Comparison of ENCODE assay signal across 20 cellular contexts in genomic region chr2:203201426-203201825, GRCh38. TPM values are rescaled to one million over a fixed set of nuclear protein-coding genes. Genes with fewer than 3 reads are reported as not detected.
A peak's percentile ranks its signal among the peaks of the same experiment; 100 is the strongest.
DNase-seq lines count a peak whose midpoint lies in the region; ATAC-seq, FAIRE-seq and TF ChIP-seq lines count a peak whose summit lies in the region.
"Had no signal": no experiment of that assay in that cellular context is flagged by ENCODE, and none has a peak within 500 bp of the region (broad histone marks: within the 10 kb centered on the region; RNA-seq: fewer than 3 reads in every experiment).

No MANE protein-coding gene starts in this region.

- DNase-seq in BJ (ENCODE audit: low read depth) (peak; percentile 28), GM19239 (ENCODE audit: insufficient read length, low spot score) (no peak), SK-MEL-5 (ENCODE audit: low read depth, low spot score) (peak; percentile 33), globus pallidus (ENCODE audit: low spot score) (peak; percentile 0), lower lobe of right lung (no peak), NCI-H1092 (lab: John Stamatoyannopoulos, UW) (no peak), dedifferentiated amniotic fluid mesenchymal stem cell (ENCODE audit: extremely low spot score) (no peak)
- DNase-seq: 8988T; AML-193; Calu3; CD4-positive, CD25-positive, alpha-beta regulatory T cell; DMS 273 treated with DMSO at 0.1 percent for 48 hours; DMS79; EL; GDM1; GM23248 had no signal

- H3K4me1 ChIP-seq in lower lobe of right lung: no peaks in the 10 kb centered on the region
- H3K4me1 ChIP-seq: BLaER1 treated with 17β-estradiol and CSF1 and Interleukin-3, amounts not matched to agents 10 nM and 100 nM had no signal

- no peak overlapping the region for H3K27ac ChIP-seq in lower lobe of right lung
- H3K27ac ChIP-seq: BLaER1 treated with 17β-estradiol and CSF1 and Interleukin-3, amounts not matched to agents 10 nM and 100 nM; GM23248 had no signal

- peak; percentile 21 for FAIRE-seq in GM19239 (lab: Jason Lieb, UNC)
- FAIRE-seq: GM12892 had no signal

- POLR2A ChIA-PET in BJ (lab: Charles Lee): no interaction called here

- H3K27me3 ChIP-seq in BJ (ENCODE audit: control insufficient read depth, insufficient read depth, low read length): no peaks in the 10 kb centered on the region
- no peaks in the 10 kb centered on the region for H3K27me3 ChIP-seq in lower lobe of right lung (ENCODE audit: low read depth)
- H3K27me3 ChIP-seq: BLaER1 treated with 17β-estradiol and CSF1 and Interleukin-3, amounts not matched to agents 10 nM and 100 nM had no signal

- in situ Hi-C loops in SK-MEL-5 (cut with HindIII; ENCODE audit: low pct_unique_long_range_greater_than_20kb, low sequenced_read_pairs): no loop called here

- CTCF ChIA-PET in BJ (lab: Yijun Ruan, JAX): interaction anchor here (0.6 to 0.7 kb wide), 2 partner anchors 9 to 933 kb away, joined by 4 read pairs; no protein-coding TSS in a partner anchor

- H3K9me3 ChIP-seq in lower lobe of right lung: no peaks in the 10 kb centered on the region
- H3K9me3 ChIP-seq: BLaER1 treated with 17β-estradiol and CSF1 and Interleukin-3, amounts not matched to agents 10 nM and 100 nM had no signal

- intact Hi-C loops in lower lobe of right lung (cut with DNase I): no loop called here

- H3K36me3 ChIP-seq in BJ (ENCODE audit: control insufficient read depth, insufficient read depth, low read length): peaks cover 2% of the 10 kb centered on the region; the same call in 1 of the 2 replicates
- H3K36me3 ChIP-seq in lower lobe of right lung: peaks cover 91% of the 10 kb centered on the region

- no peak for ATAC-seq in lower lobe of right lung
- no peak for ATAC-seq in HG03108 (IDR thresholded peaks at IDR 0.05; ENCODE audit: unreplicated experiment)
- ATAC-seq: HCT116 had no signal

- H3K4me3 ChIP-seq in BJ (ENCODE audit: low read depth, low read length) (no peak overlapping the region), lower lobe of right lung (no peak overlapping the region)
- H3K4me3 ChIP-seq: BLaER1 treated with 17β-estradiol and CSF1 and Interleukin-3, amounts not matched to agents 10 nM and 100 nM; GM23248 had no signal

- TF ChIP-seq CTCF in BJ (IDR thresholded peaks at IDR 0.05; ENCODE audit: insufficient read depth, low read depth, low read length) (no peak), lower lobe of right lung (IDR thresholded peaks at IDR 0.05) (no peak)

RNA-seq across cellular contexts. Expression of gene CYP20A1, which starts 37.4 kb away (rescaled TPM):
- 7.7 and 14.4 TPM in 2 replicates for polyA plus RNA-seq in BJ (2011; rRNA removed)
- polyA minus RNA-seq in BJ (2011; rRNA and poly(A)+ RNA removed): 10.7 and 10.8 TPM in 2 replicates
- 25.0 and 26.8 TPM in 2 replicates for total RNA-seq in SK-MEL-5 (2014; rRNA removed; shearing (Covaris generic))
- 10.5 and 11.2 TPM in 2 replicates for polyA plus RNA-seq in SK-MEL-5 (2015; cell fraction: cytosol; rRNA removed)
- 5.6 and 9.0 TPM in 2 replicates for polyA plus RNA-seq in SK-MEL-5 (2015; cell fraction: nucleus; rRNA removed)
- 35.9 TPM for total RNA-seq in lower lobe of right lung

Comparison
In these comparisons a context has a peak if more than half of its experiments do, and no peak if none do; other contexts are left out.
1. DNase-seq: peak in BJ (single experiment), SK-MEL-5 (single experiment) and globus pallidus (single experiment); none in GM19239 (single experiment), lower lobe of right lung (single experiment), NCI-H1092 (single experiment) and dedifferentiated amniotic fluid mesenchymal stem cell (single experiment).